In genomic region chr10:44280211-44280610, GRCh38 we compare ENCODE assay signal across 20 cellular contexts.
A peak's percentile ranks its signal among the peaks of the same experiment; 100 is the strongest.
DNase-seq lines count a peak whose midpoint lies in the region; TF ChIP-seq lines count a peak whose summit lies in the region.
"Had no signal": no experiment of that assay in that cellular context is flagged by ENCODE, and none has a peak within 500 bp of the region (broad histone marks: within the 10 kb centered on the region; RNA-seq: fewer than 3 reads in every experiment).

No MANE protein-coding gene starts in this region.

- H3K4me3 Mint-ChIP-seq in activated CD4-positive, alpha-beta memory T cell treated with anti-CD3 and anti-CD28 coated beads, Interleukin-2, amount 10 ng/mL, durations not matched to agents 7 days and 5 days = no peak overlapping the region
- no peak overlapping the region for H3K4me3 Mint-ChIP-seq in glutamatergic neuron (ENCODE audit: unreplicated experiment)
- H3K4me3 Mint-ChIP-seq: CD8-positive, alpha-beta T cell; IgD-negative memory B cell had no signal

- H3K36me3 Mint-ChIP-seq in activated CD4-positive, alpha-beta memory T cell treated with anti-CD3 and anti-CD28 coated beads, Interleukin-2, amount 10 ng/mL, durations not matched to agents 7 days and 5 days (ENCODE audit: low read depth) = no peaks in the 10 kb centered on the region
- H3K36me3 Mint-ChIP-seq in glutamatergic neuron (ENCODE audit: unreplicated experiment) = no peaks in the 10 kb centered on the region
- H3K36me3 Mint-ChIP-seq: CD8-positive, alpha-beta T cell had no signal

- CTCF ChIA-PET in activated CD4-positive, alpha-beta memory T cell treated with anti-CD3 and anti-CD28 coated beads, Interleukin-2, amount 10 ng/mL, durations not matched to agents 7 days and 5 days (lab: Charles Lee) = no interaction called here

- H3K9me3 Mint-ChIP-seq in activated CD4-positive, alpha-beta memory T cell treated with anti-CD3 and anti-CD28 coated beads, Interleukin-2, amount 10 ng/mL, durations not matched to agents 7 days and 5 days = no peaks in the 10 kb centered on the region
- H3K9me3 Mint-ChIP-seq in glutamatergic neuron (ENCODE audit: unreplicated experiment) = no peaks in the 10 kb centered on the region

- no peaks in the 10 kb centered on the region for H3K36me3 ChIP-seq in adipocyte (ENCODE audit: control insufficient read depth, insufficient read depth, low read length, severe bottlenecking)
- no peaks in the 10 kb centered on the region for H3K36me3 ChIP-seq in tibial artery
- H3K36me3 ChIP-seq: BLaER1 treated with 17β-estradiol and CSF1 and Interleukin-3, amounts not matched to agents 10 nM and 100 nM; SJSA1 had no signal

- TF ChIP-seq CTCF in fibroblast of the aortic adventitia (IDR thresholded peaks at IDR 0.05; ENCODE audit: insufficient read depth, low read length) = no peak
- TF ChIP-seq CTCF in tibial artery (IDR thresholded peaks at IDR 0.05) = no peak
- TF ChIP-seq CTCF in glutamatergic neuron (IDR thresholded peaks at IDR 0.05; ENCODE audit: partially characterized antibody, unreplicated experiment) = no peak

- peaks cover 26% of the 10 kb centered on the region for H3K4me1 ChIP-seq in adipocyte (ENCODE audit: control insufficient read depth, insufficient read depth, low read length)
- peaks cover 0 to 21% (median 15%) of the 10 kb centered on the region in 4 donors for H3K4me1 ChIP-seq in tibial artery
- H3K4me1 ChIP-seq: SJSA1 had no signal

- no peaks in the 10 kb centered on the region for H3K27me3 Mint-ChIP-seq in activated CD4-positive, alpha-beta memory T cell treated with anti-CD3 and anti-CD28 coated beads, Interleukin-2, amount 10 ng/mL, durations not matched to agents 7 days and 5 days
- no peaks in the 10 kb centered on the region for H3K27me3 Mint-ChIP-seq in glutamatergic neuron (ENCODE audit: unreplicated experiment)

- POLR2A ChIA-PET in activated CD4-positive, alpha-beta memory T cell treated with anti-CD3 and anti-CD28 coated beads, Interleukin-2, amount 10 ng/mL, durations not matched to agents 7 days and 5 days (lab: Charles Lee) = no interaction called here

- H3K9ac ChIP-seq in adipocyte (ENCODE audit: low read length) = no peak overlapping the region
- H3K9ac ChIP-seq: BLaER1 treated with 17β-estradiol and CSF1 and Interleukin-3, amounts not matched to agents 10 nM and 100 nM had no signal

- H3K27me3 ChIP-seq in adipocyte (replicated peaks; ENCODE audit: control insufficient read depth, insufficient read depth, low read length) (no peaks in the 10 kb centered on the region), tibial artery (no peaks in the 10 kb centered on the region)
- H3K27me3 ChIP-seq: BLaER1 treated with 17β-estradiol and CSF1 and Interleukin-3, amounts not matched to agents 10 nM and 100 nM; SJSA1 had no signal

- no peaks in the 10 kb centered on the region for H3K4me1 Mint-ChIP-seq in activated CD4-positive, alpha-beta memory T cell treated with anti-CD3 and anti-CD28 coated beads, Interleukin-2, amount 10 ng/mL, durations not matched to agents 7 days and 5 days
- peaks cover 3% of the 10 kb centered on the region for H3K4me1 Mint-ChIP-seq in glutamatergic neuron (ENCODE audit: low read depth, unreplicated experiment)
- H3K4me1 Mint-ChIP-seq: IgD-negative memory B cell had no signal

- no peak overlapping the region for H3K4me3 ChIP-seq in adipocyte (ENCODE audit: low read length)
- no peak overlapping the region for H3K4me3 ChIP-seq in fibroblast of the aortic adventitia (ENCODE audit: low read depth, low read length)
- no peak overlapping the region for H3K4me3 ChIP-seq in tibial artery
- H3K4me3 ChIP-seq: BLaER1 treated with 17β-estradiol and CSF1 and Interleukin-3, amounts not matched to agents 10 nM and 100 nM; PC-9; SJSA1 had no signal

- H3K9me3 ChIP-seq in adipocyte (ENCODE audit: control insufficient read depth, low read length) (peaks cover 5% of the 10 kb centered on the region), tibial artery (no peaks in the 10 kb centered on the region)
- H3K9me3 ChIP-seq: SJSA1 had no signal

- H3K27ac Mint-ChIP-seq in activated CD4-positive, alpha-beta memory T cell treated with anti-CD3 and anti-CD28 coated beads, Interleukin-2, amount 10 ng/mL, durations not matched to agents 7 days and 5 days = no peak overlapping the region
- no peak overlapping the region for H3K27ac Mint-ChIP-seq in glutamatergic neuron (ENCODE audit: unreplicated experiment)
- H3K27ac Mint-ChIP-seq: CD8-positive, alpha-beta T cell; IgD-negative memory B cell had no signal

- DNase-seq in EH (ENCODE audit: low read depth) (peak; percentile 52), adipocyte (ENCODE audit: low read depth) (peak; percentile 8), fibroblast of the aortic adventitia (ENCODE audit: low read depth) (peak; percentile 54), tibial artery (no peak), NCI-H2107 treated with DMSO at 0.1 percent for 48 hours (lab: John Stamatoyannopoulos, UW; ENCODE audit: unreplicated experiment) (no peak), glutamatergic neuron (no peak)
- DNase-seq in activated CD4-positive, alpha-beta memory T cell treated with anti-CD3 and anti-CD28 coated beads, Interleukin-2, amount 10 ng/mL, durations not matched to agents 7 days and 5 days = no peak
- DNase-seq: CD8-positive, alpha-beta T cell; DMS53; Kasumi-1; MM.1S; NCI-H1092; NCI-H1436 treated with DMSO at 0.1 percent for 48 hours; NCI-H2029; NCI-H2171; NCI-H526; PC-9 had no signal

- intact Hi-C loops in tibial artery (cut with DNase I; ENCODE audit: low total_unique reads) = no loop called here

- peak overlapping the region; percentile 76 to 79 for H3K27ac ChIP-seq in tibial artery
- H3K27ac ChIP-seq: BLaER1 treated with 17β-estradiol and CSF1 and Interleukin-3, amounts not matched to agents 10 nM and 100 nM; PC-9; SJSA1 had no signal

Comparison
In these comparisons a context has a peak if more than half of its experiments do, and no peak if none do; other contexts are left out.
1. DNase-seq: peak in EH (single experiment), adipocyte (single experiment) and fibroblast of the aortic adventitia (single experiment); none in tibial artery (0 of 2), activated CD4-positive, alpha-beta memory T cell treated with anti-CD3 and anti-CD28 coated beads, Interleukin-2, amount 10 ng/mL, durations not matched to agents 7 days and 5 days (single experiment), NCI-H2107 treated with DMSO at 0.1 percent for 48 hours (single experiment) and glutamatergic neuron (single experiment).